Comparison of ENCODE assay signal across 26 cellular contexts in genomic region chr2:6822394-6822793, GRCh38. TPM values are rescaled to one million over a fixed set of nuclear protein-coding genes. Genes with fewer than 3 reads are reported as not detected.
A peak's percentile ranks its signal among the peaks of the same experiment; 100 is the strongest.
DNase-seq lines count a peak whose midpoint lies in the region; FAIRE-seq and TF ChIP-seq lines count a peak whose summit lies in the region.
"Had no signal": no experiment of that assay in that cellular context is flagged by ENCODE, and none has a peak within 500 bp of the region (broad histone marks: within the 10 kb centered on the region; RNA-seq: fewer than 3 reads in every experiment).

No MANE protein-coding gene starts in this region.

- DNase-seq in AG10803 (ENCODE audit: low read depth) (peak; percentile 21), EL (peak; percentile 27), adipocyte (ENCODE audit: low read depth) (peak; percentile 4), mesothelial cell of epicardium (ENCODE audit: low spot score in 2 of 2, unreplicated experiment in 2 of 2) (no peak), T-helper 2 cell (no peak), NCI-H146 treated with DMSO at 0.1 percent for 48 hours (lab: John Stamatoyannopoulos, UW; ENCODE audit: unreplicated experiment) (no peak), NCI-H748 treated with DMSO at 0.1 percent for 48 hours (lab: John Stamatoyannopoulos, UW) (no peak), H54 (ENCODE audit: insufficient read length, low spot score) (no peak)
- DNase-seq: Caco-2; CD4-positive, alpha-beta memory T cell; DMS 273 treated with DMSO at 0.1 percent for 48 hours; KBM-7; NCI-H1092 treated with DMSO at 0.1 percent for 48 hours; NCI-H1436 treated with DMSO at 0.1 percent for 48 hours; NCI-H2029; NCI-H2227 treated with DMSO at 0.1 percent for 48 hours; NCI-H510A; NCI-H774; NK-92 treated with Interleukin-12 subunit alpha and Interleukin-12 subunit beta, amount 100 ng/mL, for 24 hours; SHP77 treated with DMSO at 0.1 percent for 48 hours; T-helper 1 cell had no signal

- H3K9me3 ChIP-seq in adipocyte (ENCODE audit: control insufficient read depth, low read length) = no peaks in the 10 kb centered on the region
- H3K9me3 ChIP-seq: Caco-2 had no signal

- H3K27me3 Mint-ChIP-seq in mesothelial cell of epicardium (ENCODE audit: low read depth) = no peaks in the 10 kb centered on the region

- H3K9me3 Mint-ChIP-seq in mesothelial cell of epicardium = no peaks in the 10 kb centered on the region

- no peak overlapping the region for H3K9ac ChIP-seq in adipocyte (ENCODE audit: low read length)

- no peak for TF ChIP-seq POLR2A in H54 (IDR thresholded peaks at IDR 0.05; ENCODE audit: low read depth, low read length)

- no peak for FAIRE-seq in H54 (lab: Jason Lieb, UNC)
- FAIRE-seq: A204.1, G401.6, GM12892, GM19239 had no signal

- H3K36me3 Mint-ChIP-seq in mesothelial cell of epicardium = no peaks in the 10 kb centered on the region
- H3K36me3 Mint-ChIP-seq: CD4-positive, alpha-beta memory T cell had no signal

- peaks cover 28% of the 10 kb centered on the region for H3K4me1 Mint-ChIP-seq in mesothelial cell of epicardium

- H3K4me3 Mint-ChIP-seq in mesothelial cell of epicardium = no peak overlapping the region
- H3K4me3 Mint-ChIP-seq: B cell; CD4-positive, alpha-beta memory T cell had no signal

- H3K4me1 ChIP-seq in adipocyte (ENCODE audit: control insufficient read depth, insufficient read depth, low read length) = peaks cover 15% of the 10 kb centered on the region
- H3K4me1 ChIP-seq: Caco-2 had no signal

- no peaks in the 10 kb centered on the region for H3K27me3 ChIP-seq in adipocyte (replicated peaks; ENCODE audit: control insufficient read depth, insufficient read depth, low read length)

- TF ChIP-seq CTCF in AG10803 (conservative IDR thresholded peaks at IDR 0.05; ENCODE audit: low read length) (no peak), mesothelial cell of epicardium (IDR thresholded peaks at IDR 0.05; ENCODE audit: unreplicated experiment) (no peak)

- no peak overlapping the region for H3K4me3 ChIP-seq in AG10803 (ENCODE audit: low read length)
- H3K4me3 ChIP-seq in adipocyte (ENCODE audit: low read length) = no peak overlapping the region

- no peaks in the 10 kb centered on the region for H3K36me3 ChIP-seq in adipocyte (ENCODE audit: control insufficient read depth, insufficient read depth, low read length, severe bottlenecking)

- H3K27ac Mint-ChIP-seq in mesothelial cell of epicardium = peak overlapping the region; percentile 68
- H3K27ac Mint-ChIP-seq: B cell; CD4-positive, alpha-beta memory T cell had no signal

RNA-seq across cellular contexts. Expression of gene CMPK2, which starts 43.3 kb away (rescaled TPM):
- total RNA-seq in mesothelial cell of epicardium = 4.0 to 4.5 TPM (median 4.0 TPM) in 3 replicates

RNA-seq across cellular contexts. Expression of gene RSAD2, which starts 55.2 kb away (rescaled TPM):
- total RNA-seq in mesothelial cell of epicardium = 3.7 to 4.4 TPM (median 4.3 TPM) in 3 replicates

Comparison
In these comparisons a context has a peak if more than half of its experiments do, and no peak if none do; other contexts are left out.
1. DNase-seq: peak in AG10803 (single experiment), EL (single experiment) and adipocyte (single experiment); none in mesothelial cell of epicardium (0 of 2), T-helper 2 cell (0 of 5), NCI-H146 treated with DMSO at 0.1 percent for 48 hours (single experiment), NCI-H748 treated with DMSO at 0.1 percent for 48 hours (single experiment) and H54 (single experiment).